In the genomic region with DNA sequence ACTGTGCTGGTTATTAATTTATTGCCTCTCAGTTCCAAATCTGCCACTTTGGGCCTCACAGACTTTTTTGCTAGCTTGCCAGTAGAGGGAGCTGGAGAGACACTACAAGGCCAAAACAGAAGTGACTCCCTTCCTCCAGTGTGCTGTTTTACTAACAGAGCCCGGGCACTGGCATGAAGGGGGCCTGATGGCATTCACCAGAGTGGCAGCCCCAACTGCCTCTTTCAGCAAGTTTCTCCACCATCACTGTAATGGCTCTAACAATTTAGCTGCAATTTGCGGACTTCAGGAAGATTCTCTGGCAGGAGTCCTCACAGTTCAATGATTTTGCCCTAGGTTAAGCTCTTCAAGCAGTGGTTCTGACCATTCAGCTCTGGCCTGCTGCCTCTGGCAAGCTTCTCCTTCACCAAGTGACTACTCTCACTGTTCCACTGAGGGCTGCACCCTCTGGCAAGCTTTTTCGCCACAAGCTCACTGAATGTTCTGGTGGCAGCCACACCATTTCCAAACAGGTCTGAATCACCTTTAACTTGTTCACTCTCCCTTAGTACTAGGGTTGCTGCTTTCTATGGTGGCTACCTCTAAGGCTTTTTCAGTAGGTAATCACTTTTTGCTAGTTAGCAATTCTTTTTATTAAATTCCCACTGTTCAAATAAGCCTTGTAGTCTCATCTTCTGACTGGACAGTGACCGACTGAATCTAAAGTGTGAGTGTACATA, we compare ENCODE assay signal across 8 cellular contexts.
DNase-seq lines count a peak whose midpoint lies in the region; ATAC-seq and TF ChIP-seq lines count a peak whose summit lies in the region.

No MANE protein-coding gene starts in this region.

- 30 to 48% methylated on average over 4 of the region's 4 CpGs for WGBS in body of pancreas, 2 donors
- WGBS in iPS DF 6.9 (ENCODE audit: insufficient coverage, insufficient read length) = no CpG with 5 or more reads among the region's 4 CpGs

- H3K27me3 ChIP-seq in body of pancreas (no peaks in the 10 kb centered on the region), iPS DF 6.9 (ENCODE audit: control insufficient read depth, insufficient read depth, low read length) (no peaks in the 10 kb centered on the region)

- peak; percentile 86 for ATAC-seq in GM18517 (IDR thresholded peaks at IDR 0.05; ENCODE audit: unreplicated experiment)
- peak; percentile 88 for ATAC-seq in HG02970 (IDR thresholded peaks at IDR 0.05; ENCODE audit: low FRiP score, unreplicated experiment)
- peak; percentile 90 for ATAC-seq in body of pancreas

- H3K36me3 ChIP-seq in body of pancreas (replicated peaks in 1 of 2; ENCODE audit: insufficient read depth in 1 of 2, low read depth in 2 of 2) (no peaks in the 10 kb centered on the region), iPS DF 6.9 (ENCODE audit: control insufficient read depth, insufficient read depth, low read length) (no peaks in the 10 kb centered on the region)

- H3K4me3 ChIP-seq in AG04449 (ENCODE audit: low read depth, low read length) (no peak overlapping the region), body of pancreas (no peak overlapping the region), iPS DF 6.9 (ENCODE audit: low read length) (no peak overlapping the region)

- POLR2A ChIA-PET in AG04449 (lab: Yijun Ruan, JAX) = no interaction called here

- intact Hi-C loops in body of pancreas (cut with DNase I) = loop anchor here (5.0 kb wide), 1 partner anchor 200 kb away; no protein-coding TSS in a partner anchor

- no peak overlapping the region for H3K27ac ChIP-seq in body of pancreas
- H3K27ac ChIP-seq in iPS DF 6.9 (ENCODE audit: low read length) = no peak overlapping the region

- DNase-seq in AG04449 (ENCODE audit: low read depth, low spot score) = peak; percentile 45
- DNase-seq in NCI-H146 treated with DMSO at 0.1 percent for 48 hours (lab: John Stamatoyannopoulos, UW; ENCODE audit: unreplicated experiment) = peak; percentile 64
- peak in 3 of 5 donors; percentile 10 to 56 (median 15) for DNase-seq in T-helper 1 cell
- peak; percentile 44 to 70 (median 62) for DNase-seq in body of pancreas
- peak; percentile 43 for DNase-seq in iPS DF 6.9 (ENCODE audit: low read depth, low spot score)
- DNase-seq in stimulated activated CD4-positive, alpha-beta T cell treated with anti-CD3 and anti-CD28 coated beads, Interleukin-12 subunit alpha, Interleukin-12 subunit beta, amount 100 ng/mL, for 48 hours (ENCODE audit: low read depth in 2 of 3, low spot score in 1 of 3) = peak; percentile 7 to 57 (median 9)

- peak; percentile 87 for TF ChIP-seq CTCF in AG04449 (IDR thresholded peaks at IDR 0.05; ENCODE audit: insufficient read depth, low read length, missing control alignments)
- TF ChIP-seq CTCF in body of pancreas (IDR thresholded peaks at IDR 0.05) = peak; percentile 67 to 86 (median 78)

- H3K9me3 ChIP-seq in body of pancreas (no peaks in the 10 kb centered on the region), iPS DF 6.9 (ENCODE audit: control insufficient read depth, insufficient read depth, low read length) (no peaks in the 10 kb centered on the region)

- CTCF ChIA-PET in AG04449 (lab: Yijun Ruan, JAX) = interaction anchor here (0.6 to 6.6 kb wide), 60 partner anchors 10 to 1299 kb away, joined by 3 to 78 read pairs (median 4); partner anchors contain the start of gene EML5

- H3K4me1 ChIP-seq in body of pancreas (no peaks in the 10 kb centered on the region), iPS DF 6.9 (ENCODE audit: control insufficient read depth, insufficient read depth, low read length) (no peaks in the 10 kb centered on the region)

- no peak for TF ChIP-seq POLR2A in body of pancreas (IDR thresholded peaks at IDR 0.05)

Comparison
In these comparisons a context has a peak if more than half of its experiments do, and no peak if none do; other contexts are left out.
1. DNase-seq: peak in every context shown above with its lines; median percentile 64 in NCI-H146 treated with DMSO at 0.1 percent for 48 hours; 62 in body of pancreas; 45 in AG04449; 43 in iPS DF 6.9; 15 in T-helper 1 cell; 9 in stimulated activated CD4-positive, alpha-beta T cell treated with anti-CD3 and anti-CD28 coated beads, Interleukin-12 subunit alpha, Interleukin-12 subunit beta, amount 100 ng/mL, for 48 hours.